ENCODE assay signal across 17 cellular contexts in genomic region chr10:73079779-73080178, GRCh38. TPM values are rescaled to one million over a fixed set of nuclear protein-coding genes. Genes with fewer than 3 reads are reported as not detected.
DNase-seq lines count a peak whose midpoint lies in the region; ATAC-seq and FAIRE-seq lines count a peak whose summit lies in the region.
"Had no signal": no experiment of that assay in that cellular context is flagged by ENCODE, and none has a peak within 500 bp of the region (broad histone marks: within the 10 kb centered on the region; RNA-seq: fewer than 3 reads in every experiment).

No MANE protein-coding gene starts in this region.

- peak; percentile 89 for FAIRE-seq in GM18507 (lab: Jason Lieb, UNC)

- CTCF ChIA-PET in activated CD8-positive, alpha-beta memory T cell treated with anti-CD3 and anti-CD28 coated beads, Interleukin-2, amount 10 ng/mL, durations not matched to agents 7 days and 5 days (lab: Charles Lee) = interaction anchor here (1.4 kb wide), 1 partner anchor 15 kb away, joined by 4 read pairs; no protein-coding TSS in a partner anchor

- peak; percentile 29 for DNase-seq in GM18507 (ENCODE audit: extremely low spot score, insufficient read length, low read depth)
- no peak for DNase-seq in activated T-helper 2 cell treated with anti-CD3 and anti-CD28 coated beads, Interferon-gamma antibody, Interleukin-2, Interleukin-4, amounts not matched to agents 10 μg/mL and 5 μg/mL and 100 μg/mL, durations not matched to agents 14 hours and 24 hours and 36 hours (ENCODE audit: low spot score)
- no peak for DNase-seq in dedifferentiated amniotic fluid mesenchymal stem cell (ENCODE audit: extremely low spot score)
- DNase-seq in activated CD8-positive, alpha-beta memory T cell treated with anti-CD3 and anti-CD28 coated beads, Interleukin-2, amount 10 ng/mL, durations not matched to agents 7 days and 5 days = no peak
- DNase-seq in ecto neural progenitor cell (ENCODE audit: low spot score) = no peak
- DNase-seq: activated T-cell treated with anti-CD3 and anti-CD28 coated beads, Interleukin-2, amount 50 U/mL, for 48 hours; anterior cingulate cortex; dermis blood vessel endothelial cell; GOT3; natural killer cell; NCI-H1694; NCI-H69; stimulated activated CD4-positive, alpha-beta T cell treated with anti-CD3 and anti-CD28 coated beads, Interleukin-4, amount 100 ng/mL, for 24 hours had no signal

- H3K9me3 Mint-ChIP-seq in activated T-helper 2 cell treated with anti-CD3 and anti-CD28 coated beads, Interferon-gamma antibody, Interleukin-2, Interleukin-4, amounts not matched to agents 10 μg/mL and 5 μg/mL and 100 μg/mL, durations not matched to agents 14 hours and 24 hours and 36 hours = no peaks in the 10 kb centered on the region
- H3K9me3 Mint-ChIP-seq in activated CD8-positive, alpha-beta memory T cell treated with anti-CD3 and anti-CD28 coated beads, Interleukin-2, amount 10 ng/mL, durations not matched to agents 7 days and 5 days (ENCODE audit: low read depth) = no peaks in the 10 kb centered on the region
- H3K9me3 Mint-ChIP-seq: natural killer cell; stimulated activated memory B cell treated with anti-CD40 and anti-IgM and Interleukin-4, amounts not matched to agents 10 μg/mL and 1 μg/mL and 100 μg/mL, for 72 hours had no signal

- H3K27ac Mint-ChIP-seq in activated T-helper 2 cell treated with anti-CD3 and anti-CD28 coated beads, Interferon-gamma antibody, Interleukin-2, Interleukin-4, amounts not matched to agents 10 μg/mL and 5 μg/mL and 100 μg/mL, durations not matched to agents 14 hours and 24 hours and 36 hours = peak overlapping the region; percentile 56
- H3K27ac Mint-ChIP-seq in activated CD8-positive, alpha-beta memory T cell treated with anti-CD3 and anti-CD28 coated beads, Interleukin-2, amount 10 ng/mL, durations not matched to agents 7 days and 5 days = no peak overlapping the region
- H3K27ac Mint-ChIP-seq: natural killer cell; stimulated activated memory B cell treated with anti-CD40 and anti-IgM and Interleukin-4, amounts not matched to agents 10 μg/mL and 1 μg/mL and 100 μg/mL, for 72 hours had no signal

- ATAC-seq in GM19452 (IDR thresholded peaks at IDR 0.05; ENCODE audit: unreplicated experiment) = peak; percentile 81
- ATAC-seq in HG02885 (IDR thresholded peaks at IDR 0.05; ENCODE audit: poor library complexity, unreplicated experiment) = peak; percentile 68
- no peak for ATAC-seq in HG02571 (IDR thresholded peaks at IDR 0.05; ENCODE audit: unreplicated experiment)
- ATAC-seq in activated CD8-positive, alpha-beta memory T cell treated with anti-CD3 and anti-CD28 coated beads, Interleukin-2, amount 10 ng/mL, durations not matched to agents 7 days and 5 days = no peak
- ATAC-seq: natural killer cell; stimulated activated memory B cell treated with anti-CD40 and anti-IgM and Interleukin-4, amounts not matched to agents 10 μg/mL and 1 μg/mL and 100 μg/mL, for 72 hours had no signal

- intact Hi-C loops in activated T-helper 2 cell treated with anti-CD3 and anti-CD28 coated beads, Interferon-gamma antibody, Interleukin-2, Interleukin-4, amounts not matched to agents 10 μg/mL and 5 μg/mL and 100 μg/mL, durations not matched to agents 14 hours and 24 hours and 36 hours (cut with micrococcal nuclease) = no loop called here

- no peak overlapping the region for H3K4me3 Mint-ChIP-seq in activated T-helper 2 cell treated with anti-CD3 and anti-CD28 coated beads, Interferon-gamma antibody, Interleukin-2, Interleukin-4, amounts not matched to agents 10 μg/mL and 5 μg/mL and 100 μg/mL, durations not matched to agents 14 hours and 24 hours and 36 hours (ENCODE audit: low read depth)
- no peak overlapping the region for H3K4me3 Mint-ChIP-seq in activated CD8-positive, alpha-beta memory T cell treated with anti-CD3 and anti-CD28 coated beads, Interleukin-2, amount 10 ng/mL, durations not matched to agents 7 days and 5 days
- H3K4me3 Mint-ChIP-seq: natural killer cell; stimulated activated memory B cell treated with anti-CD40 and anti-IgM and Interleukin-4, amounts not matched to agents 10 μg/mL and 1 μg/mL and 100 μg/mL, for 72 hours had no signal

- H3K4me1 Mint-ChIP-seq in activated T-helper 2 cell treated with anti-CD3 and anti-CD28 coated beads, Interferon-gamma antibody, Interleukin-2, Interleukin-4, amounts not matched to agents 10 μg/mL and 5 μg/mL and 100 μg/mL, durations not matched to agents 14 hours and 24 hours and 36 hours (ENCODE audit: low read depth) = peaks cover 36% of the 10 kb centered on the region
- peaks cover 25% of the 10 kb centered on the region for H3K4me1 Mint-ChIP-seq in activated CD8-positive, alpha-beta memory T cell treated with anti-CD3 and anti-CD28 coated beads, Interleukin-2, amount 10 ng/mL, durations not matched to agents 7 days and 5 days

- peaks cover 39% of the 10 kb centered on the region for H3K36me3 Mint-ChIP-seq in activated T-helper 2 cell treated with anti-CD3 and anti-CD28 coated beads, Interferon-gamma antibody, Interleukin-2, Interleukin-4, amounts not matched to agents 10 μg/mL and 5 μg/mL and 100 μg/mL, durations not matched to agents 14 hours and 24 hours and 36 hours (ENCODE audit: low read depth)
- H3K36me3 Mint-ChIP-seq in activated CD8-positive, alpha-beta memory T cell treated with anti-CD3 and anti-CD28 coated beads, Interleukin-2, amount 10 ng/mL, durations not matched to agents 7 days and 5 days = peaks cover 15% of the 10 kb centered on the region
- H3K36me3 Mint-ChIP-seq: natural killer cell; stimulated activated memory B cell treated with anti-CD40 and anti-IgM and Interleukin-4, amounts not matched to agents 10 μg/mL and 1 μg/mL and 100 μg/mL, for 72 hours had no signal

- H3K27me3 Mint-ChIP-seq in activated T-helper 2 cell treated with anti-CD3 and anti-CD28 coated beads, Interferon-gamma antibody, Interleukin-2, Interleukin-4, amounts not matched to agents 10 μg/mL and 5 μg/mL and 100 μg/mL, durations not matched to agents 14 hours and 24 hours and 36 hours (ENCODE audit: low read depth) = no peaks in the 10 kb centered on the region
- no peaks in the 10 kb centered on the region for H3K27me3 Mint-ChIP-seq in activated CD8-positive, alpha-beta memory T cell treated with anti-CD3 and anti-CD28 coated beads, Interleukin-2, amount 10 ng/mL, durations not matched to agents 7 days and 5 days
- H3K27me3 Mint-ChIP-seq: stimulated activated memory B cell treated with anti-CD40 and anti-IgM and Interleukin-4, amounts not matched to agents 10 μg/mL and 1 μg/mL and 100 μg/mL, for 72 hours had no signal

RNA-seq across cellular contexts. Expression of gene P4HA1, which starts 16.9 kb away (rescaled TPM):
- total RNA-seq in activated T-helper 2 cell treated with anti-CD3 and anti-CD28 coated beads, Interferon-gamma antibody, Interleukin-2, Interleukin-4, amounts not matched to agents 10 μg/mL and 5 μg/mL and 100 μg/mL, durations not matched to agents 14 hours and 24 hours and 36 hours = 71.9 and 72.8 TPM in 2 replicates
- 10 to 100 TPM; 29.8 to 30.5 TPM for total RNA-seq in activated CD8-positive, alpha-beta memory T cell treated with anti-CD3 and anti-CD28 coated beads, Interleukin-2, amount 10 ng/mL, durations not matched to agents 7 days and 5 days

RNA-seq across cellular contexts. Expression of gene NUDT13, which starts 30.5 kb away (rescaled TPM):
- 0.76 and 1.0 TPM in 2 replicates for total RNA-seq in activated T-helper 2 cell treated with anti-CD3 and anti-CD28 coated beads, Interferon-gamma antibody, Interleukin-2, Interleukin-4, amounts not matched to agents 10 μg/mL and 5 μg/mL and 100 μg/mL, durations not matched to agents 14 hours and 24 hours and 36 hours
- total RNA-seq in activated CD8-positive, alpha-beta memory T cell treated with anti-CD3 and anti-CD28 coated beads, Interleukin-2, amount 10 ng/mL, durations not matched to agents 7 days and 5 days = 1 to 10 TPM; 1.2 TPM

Comparison
In these comparisons a context has a peak if more than half of its experiments do, and no peak if none do; other contexts are left out.
1. ATAC-seq: peak in GM19452 (single experiment) and HG02885 (single experiment); none in HG02571 (single experiment) and activated CD8-positive, alpha-beta memory T cell treated with anti-CD3 and anti-CD28 coated beads, Interleukin-2, amount 10 ng/mL, durations not matched to agents 7 days and 5 days (single experiment).